In genomic region chr6:127923135-127923534, GRCh38 we compare ENCODE assay signal across 23 cellular contexts. TPM values are rescaled to one million over a fixed set of nuclear protein-coding genes. Genes with fewer than 3 reads are reported as not detected.
DNase-seq lines count a peak whose midpoint lies in the region; ATAC-seq and TF ChIP-seq lines count a peak whose summit lies in the region.
"Had no signal": no experiment of that assay in that cellular context is flagged by ENCODE, and none has a peak within 500 bp of the region (broad histone marks: within the 10 kb centered on the region; RNA-seq: fewer than 3 reads in every experiment).

No MANE protein-coding gene starts in this region.

- H3K9me3 Mint-ChIP-seq in activated naive CD4-positive, alpha-beta T cell treated with anti-CD3 and anti-CD28 coated beads, Interleukin-2, amount 10 ng/mL, durations not matched to agents 7 days and 5 days: peaks cover 30% of the 10 kb centered on the region
- peaks cover 0 to 23% (median 15%) of the 10 kb centered on the region in 9 donors for H3K9me3 Mint-ChIP-seq in naive thymus-derived CD8-positive, alpha-beta T cell
- peaks cover 42% of the 10 kb centered on the region for H3K9me3 Mint-ChIP-seq in WTC11

- H3K9me3 ChIP-seq in KOPT-K1 (ENCODE audit: insufficient read depth, low read length, poor library complexity, severe bottlenecking): peaks cover 35% of the 10 kb centered on the region
- H3K9me3 ChIP-seq in testis: no peaks in the 10 kb centered on the region
- H3K9me3 ChIP-seq: upper lobe of right lung had no signal

- H3K4me3 Mint-ChIP-seq in activated naive CD4-positive, alpha-beta T cell treated with anti-CD3 and anti-CD28 coated beads, Interleukin-2, amount 10 ng/mL, durations not matched to agents 7 days and 5 days: no peak overlapping the region
- peak overlapping the region; percentile 27 to 84 (median 77) for H3K4me3 Mint-ChIP-seq in naive thymus-derived CD8-positive, alpha-beta T cell
- H3K4me3 Mint-ChIP-seq in WTC11: no peak overlapping the region

- CTCF ChIA-PET in activated naive CD4-positive, alpha-beta T cell treated with anti-CD3 and anti-CD28 coated beads, Interleukin-2, amount 10 ng/mL, durations not matched to agents 7 days and 5 days (lab: Charles Lee): no interaction called here
- CTCF ChIA-PET in WTC11 (lab: Charles Lee): no interaction called here

- TF ChIP-seq CTCF in testis (IDR thresholded peaks at IDR 0.05) (no peak), WTC11 (IDR thresholded peaks at IDR 0.05) (no peak)

- no peaks in the 10 kb centered on the region for H3K27me3 Mint-ChIP-seq in activated naive CD4-positive, alpha-beta T cell treated with anti-CD3 and anti-CD28 coated beads, Interleukin-2, amount 10 ng/mL, durations not matched to agents 7 days and 5 days
- no peaks in the 10 kb centered on the region for H3K27me3 Mint-ChIP-seq in naive thymus-derived CD8-positive, alpha-beta T cell
- H3K27me3 Mint-ChIP-seq in WTC11 (ENCODE audit: low read depth): no peaks in the 10 kb centered on the region; the same call in 1 of the 2 replicates

- 48 to 54% methylated on average over 2 of the region's 2 CpGs for WGBS in testis, 2 donors

- intact Hi-C loops in testis (cut with DNase I; ENCODE audit: low total_unique reads): no loop called here

- H3K4me1 ChIP-seq in testis: no peaks in the 10 kb centered on the region
- H3K4me1 ChIP-seq: esophagus muscularis mucosa, upper lobe of right lung had no signal

- POLR2A ChIA-PET in naive thymus-derived CD8-positive, alpha-beta T cell (lab: Charles Lee): interaction anchor here (1.1 to 1.7 kb wide), 2 partner anchors 11 to 56 kb away, joined by 3 to 5 read pairs; no protein-coding TSS in a partner anchor
- POLR2A ChIA-PET in WTC11 (lab: Charles Lee): no interaction called here

- no peaks in the 10 kb centered on the region for H3K27me3 ChIP-seq in testis
- H3K27me3 ChIP-seq: esophagus muscularis mucosa, upper lobe of right lung had no signal

- no peaks in the 10 kb centered on the region for H3K36me3 ChIP-seq in KOPT-K1 (ENCODE audit: insufficient read depth, low read length)
- H3K36me3 ChIP-seq in testis (ENCODE audit: low read depth, missing control alignments): no peaks in the 10 kb centered on the region
- H3K36me3 ChIP-seq: esophagus muscularis mucosa, upper lobe of right lung had no signal

- peaks cover 69% of the 10 kb centered on the region for H3K4me1 Mint-ChIP-seq in activated naive CD4-positive, alpha-beta T cell treated with anti-CD3 and anti-CD28 coated beads, Interleukin-2, amount 10 ng/mL, durations not matched to agents 7 days and 5 days
- H3K4me1 Mint-ChIP-seq in naive thymus-derived CD8-positive, alpha-beta T cell: peaks cover 40 to 75% (median 69%) of the 10 kb centered on the region in 4 donors
- peaks cover 8% of the 10 kb centered on the region for H3K4me1 Mint-ChIP-seq in WTC11

- H3K4me3 ChIP-seq in testis: no peak overlapping the region
- H3K4me3 ChIP-seq: esophagus muscularis mucosa, SK-N-MC, upper lobe of right lung had no signal

- no peak for TF ChIP-seq POLR2A in testis (IDR thresholded peaks at IDR 0.05)

- H3K36me3 Mint-ChIP-seq in activated naive CD4-positive, alpha-beta T cell treated with anti-CD3 and anti-CD28 coated beads, Interleukin-2, amount 10 ng/mL, durations not matched to agents 7 days and 5 days: peaks cover 30% of the 10 kb centered on the region
- H3K36me3 Mint-ChIP-seq in naive thymus-derived CD8-positive, alpha-beta T cell: peaks cover 0 to 24% (median 18%) of the 10 kb centered on the region in 3 donors
- H3K36me3 Mint-ChIP-seq in WTC11: peaks cover 12% of the 10 kb centered on the region

- peak overlapping the region; percentile 50 for H3K27ac Mint-ChIP-seq in activated naive CD4-positive, alpha-beta T cell treated with anti-CD3 and anti-CD28 coated beads, Interleukin-2, amount 10 ng/mL, durations not matched to agents 7 days and 5 days
- peak overlapping the region; percentile 62 to 92 (median 84) for H3K27ac Mint-ChIP-seq in naive thymus-derived CD8-positive, alpha-beta T cell
- no peak overlapping the region for H3K27ac Mint-ChIP-seq in WTC11

- H3K27ac ChIP-seq in KOPT-K1 (ENCODE audit: low read depth, low read length, poor library complexity, severe bottlenecking): peak overlapping the region; percentile 65
- no peak overlapping the region for H3K27ac ChIP-seq in testis
- H3K27ac ChIP-seq: esophagus muscularis mucosa, KMS-11, SK-N-MC, upper lobe of right lung had no signal

- peak; percentile 41 to 54 for ATAC-seq in naive thymus-derived CD8-positive, alpha-beta T cell
- ATAC-seq in WTC11: no peak
- ATAC-seq: activated CD4-positive, CD25-positive, alpha-beta regulatory T cell treated with anti-CD3 and anti-CD28 coated beads, Interleukin-2, amount 50 U/mL, for 24 hours; upper lobe of right lung had no signal

- DNase-seq in activated naive CD4-positive, alpha-beta T cell treated with anti-CD3 and anti-CD28 coated beads, Interleukin-2, amount 10 ng/mL, durations not matched to agents 7 days and 5 days: no peak
- DNase-seq in activated naive CD4-positive, alpha-beta T cell treated with anti-CD3 and anti-CD28 coated beads, Interleukin-2, amount 50 U/mL, for 16 hours: no peak
- peak; percentile 58 for DNase-seq in SK-N-DZ (ENCODE audit: low spot score)
- DNase-seq in naive thymus-derived CD8-positive, alpha-beta T cell: peak in 4 of 10 donors; percentile 17 to 51 (median 32)
- DNase-seq in testis: no peak
- no peak for DNase-seq in WTC11 (ENCODE audit: low spot score)
- no peak for DNase-seq in 8988T
- DNase-seq: activated CD8-positive, alpha-beta memory T cell treated with anti-CD3 and anti-CD28 coated beads, Interleukin-2, amount 50 U/mL, for 4 hours; effector memory CD4-positive, alpha-beta T cell; H7; kidney; mammary epithelial cell; NCI-H1092 treated with DMSO at 0.1 percent for 48 hours; retina; stimulated activated CD4-positive, alpha-beta T cell treated with anti-CD3 and anti-CD28 coated beads, Interleukin-4, amount 100 ng/mL, for 4 hours; upper lobe of right lung had no signal

TF ChIP-seq in WTC11, 78 proteins besides CTCF, POLR2A, EP300 and RAD21:
- no peak for TF ChIP-seq IRF2 (CRISPR knock-in tag; IDR thresholded peaks at IDR 0.05; ENCODE audit: borderline replicate concordance, low read depth)

RNA-seq across cellular contexts. Expression of gene THEMIS, which starts 22.3 kb away (rescaled TPM):
- not detected in 2 replicates for polyA plus RNA-seq in SK-N-DZ (2014; cell fraction: cytosol; rRNA removed)
- not detected in 2 replicates for polyA plus RNA-seq in SK-N-DZ (2014; cell fraction: nucleus; rRNA removed)
- 100 to 1,000 TPM; 128 TPM for total RNA-seq in naive thymus-derived CD8-positive, alpha-beta T cell
- 100 to 1,000 TPM; 168 to 212 (median 183) TPM for polyA plus RNA-seq in naive thymus-derived CD8-positive, alpha-beta T cell
- 1 to 10 TPM in 1 of 2 donors, under 1 TPM in 1; 0.62 to 2.1 TPM for total RNA-seq in testis
- 0.36 TPM for polyA plus RNA-seq in testis (ENCODE audit: insufficient read depth, low read depth, low replicate concordance)
- 0.39 TPM in 1 of 3 replicates, not detected in the others for total RNA-seq in WTC11 (2021)
- total RNA-seq: Daoy, H7, HT-29, mammary epithelial cell had no signal
- polyA plus RNA-seq: mammary epithelial cell had no signal

Comparison
In these comparisons a context has a peak if more than half of its experiments do, and no peak if none do; other contexts are left out.
1. H3K4me3 Mint-ChIP-seq: peak in naive thymus-derived CD8-positive, alpha-beta T cell (10 of 10); none in activated naive CD4-positive, alpha-beta T cell treated with anti-CD3 and anti-CD28 coated beads, Interleukin-2, amount 10 ng/mL, durations not matched to agents 7 days and 5 days (single experiment) and WTC11 (single experiment).
2. RNA of gene THEMIS, which starts 22.3 kb away (total RNA-seq): 128 TPM in naive thymus-derived CD8-positive, alpha-beta T cell; 0.62 to 2.1 TPM in testis and 0.39 TPM in WTC11; every median in the first group is over 10 times any median in the second.